Comparison of ENCODE assay signal across 12 cellular contexts in the genomic region with DNA sequence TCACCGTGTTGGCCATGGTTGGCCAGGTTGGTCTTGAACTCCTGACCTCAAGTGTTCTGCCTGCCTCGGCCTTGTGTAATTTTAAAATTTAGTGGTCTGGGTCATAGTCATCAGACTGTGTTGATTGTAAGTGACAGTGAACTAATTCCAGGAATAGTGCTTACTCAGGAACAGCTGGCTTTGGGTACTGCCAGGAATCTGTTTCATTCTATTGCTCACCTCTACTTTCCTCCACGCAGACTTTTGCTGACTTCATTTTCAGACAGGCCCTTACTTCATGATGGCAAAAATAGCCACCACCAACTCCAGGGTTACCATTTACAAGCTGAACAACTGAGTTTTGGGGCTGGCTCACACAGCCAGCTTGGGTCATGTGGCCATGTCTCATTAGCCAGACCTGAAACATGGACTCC. TPM values are rescaled to one million over a fixed set of nuclear protein-coding genes. Genes with fewer than 3 reads are reported as not detected.
DNase-seq lines count a peak whose midpoint lies in the region; ATAC-seq, FAIRE-seq and TF ChIP-seq lines count a peak whose summit lies in the region.
"Had no signal": no experiment of that assay in that cellular context is flagged by ENCODE, and none has a peak within 500 bp of the region (broad histone marks: within the 10 kb centered on the region; RNA-seq: fewer than 3 reads in every experiment).

No MANE protein-coding gene starts in this region.

- FAIRE-seq in GM12878 (lab: Jason Lieb, UNC) = no peak

- 7% methylated on average over 3 of the region's 3 CpGs for WGBS in GM12878 (ENCODE audit: insufficient coverage, insufficient replicate concordance, low lambda C conversion rate, missing lambda C conversion rate)

- H3K4me1 ChIP-seq in GM12878 (ENCODE audit: control insufficient read depth, insufficient read depth, low read length) = peaks cover 22% of the 10 kb centered on the region
- H3K4me1 ChIP-seq in osteoblast (ENCODE audit: insufficient read depth, low read length) = peaks cover 60% of the 10 kb centered on the region

- RAD21 ChIA-PET in GM12878 (lab: Charles Lee; ENCODE audit: unreplicated experiment) = interaction anchor here (1.0 to 4.4 kb wide), 4 partner anchors 13 to 55 kb away, joined by 3 to 25 read pairs (median 4); partner anchors contain the start of gene FNIP2

- TF ChIP-seq RAD21 in GM12878 (IDR thresholded peaks at IDR 0.05; ENCODE audit: insufficient read depth, low read depth, low read length) = no peak

- CTCF ChIA-PET in GM12878 (lab: Yijun Ruan, JAX) = interaction anchor here (0.8 to 2.9 kb wide), 10 partner anchors 8 to 54 kb away, joined by 3 to 12 read pairs (median 4); partner anchors contain the start of gene FNIP2

- TF ChIP-seq CTCF in GM12878 (IDR thresholded peaks at IDR 0.05 in 2 of 3, conservative IDR thresholded peaks at IDR 0.05 in 1 of 3; ENCODE audit: control insufficient read depth in 2 of 3, extremely low read depth in 1 of 3, insufficient read depth in 1 of 3, low read depth in 3 of 3, low read length in 3 of 3) = no peak
- no peak for TF ChIP-seq CTCF in osteoblast (IDR thresholded peaks at IDR 0.05; ENCODE audit: extremely low read depth, low read depth, low read length)

- H3K9me3 ChIP-seq in GM12878 (replicated peaks; ENCODE audit: control insufficient read depth, insufficient read depth, low read length) (no peaks in the 10 kb centered on the region), osteoblast (ENCODE audit: low read depth, low read length) (no peaks in the 10 kb centered on the region)
- H3K9me3 ChIP-seq: SJSA1 had no signal

- no peaks in the 10 kb centered on the region; the same call in 1 of the 2 replicates for H3K79me2 ChIP-seq in GM12878 (ENCODE audit: control insufficient read depth, insufficient read depth, low read length)
- H3K79me2 ChIP-seq in osteoblast (ENCODE audit: insufficient read depth, low read length) = peaks cover 80% of the 10 kb centered on the region

- H3K36me3 ChIP-seq in GM12878 (ENCODE audit: control insufficient read depth in 2 of 2, insufficient read depth in 2 of 2, low read length in 1 of 2) (no peaks in the 10 kb centered on the region), osteoblast (ENCODE audit: insufficient read depth, low read length) (no peaks in the 10 kb centered on the region)

- TF ChIP-seq POLR2A in GM12878 (IDR thresholded peaks at IDR 0.05; ENCODE audit: low read depth, low read length) = no peak

- H2AFZ ChIP-seq in GM12878 (ENCODE audit: control insufficient read depth, low read depth, low read length) = no peak overlapping the region; the same call in 1 of the 2 replicates
- H2AFZ ChIP-seq in osteoblast (ENCODE audit: low read length) = no peak overlapping the region

- no peak for TF ChIP-seq EP300 in GM12878 (IDR thresholded peaks at IDR 0.05; ENCODE audit: borderline replicate concordance in 1 of 2, control insufficient read depth in 1 of 2, low read depth in 2 of 2, low read length in 2 of 2)

- H3K9ac ChIP-seq in GM12878 (ENCODE audit: control insufficient read depth, insufficient read depth, low read length) = no peak overlapping the region

- in situ Hi-C loops in GM12878 (cut with MboI) = no loop called here

- no peaks in the 10 kb centered on the region for H3K27me3 ChIP-seq in GM12878 (replicated peaks in 1 of 2; ENCODE audit: control insufficient read depth in 2 of 2, insufficient read depth in 2 of 2, low read length in 1 of 2)
- no peaks in the 10 kb centered on the region for H3K27me3 ChIP-seq in osteoblast (ENCODE audit: insufficient read depth, low read length)
- H3K27me3 ChIP-seq: SJSA1 had no signal

- H3K4me3 ChIP-seq in GM12878 (no peak overlapping the region), osteoblast (ENCODE audit: insufficient read depth, low read length) (no peak overlapping the region)
- H3K4me3 ChIP-seq: SJSA1, skin epidermis had no signal

- no TSS peak for BruUV-seq in GM12878 (replicated peaks; lab: Mats Ljungman, UMichigan)

- DNase-seq in DMS 273 (lab: John Stamatoyannopoulos, UW; ENCODE audit: unreplicated experiment) (peak; percentile 10), DMS 273 treated with DMSO at 0.1 percent for 48 hours (lab: John Stamatoyannopoulos, UW) (no peak), GM12878 (ENCODE audit: low read depth, low spot score) (no peak), osteoblast (ENCODE audit: insufficient read length, low spot score, missing footprints) (no peak), T-helper 9 cell (no peak), NCI-H748 treated with DMSO at 0.1 percent for 48 hours (lab: John Stamatoyannopoulos, UW) (no peak)
- DNase-seq: activated naive CD4-positive, alpha-beta T cell treated with anti-CD3 and anti-CD28 coated beads, Interleukin-2, amount 50 U/mL, for 16 hours; hypothalamus had no signal

- H3K4me2 ChIP-seq in GM12878 (ENCODE audit: control insufficient read depth, insufficient read depth) (no peak overlapping the region), osteoblast (ENCODE audit: insufficient read depth, low read length) (no peak overlapping the region)

- H4K20me1 ChIP-seq in GM12878 (ENCODE audit: control insufficient read depth, insufficient read depth) = no peaks in the 10 kb centered on the region
- no peaks in the 10 kb centered on the region for H4K20me1 ChIP-seq in osteoblast (ENCODE audit: insufficient read depth, low read length)

- intact Hi-C loops in GM12878 (cut with micrococcal nuclease; ENCODE audit: unreplicated experiment) = no loop called here

- H3K27ac ChIP-seq in GM12878 (ENCODE audit: control insufficient read depth, insufficient read depth) (no peak overlapping the region), osteoblast (ENCODE audit: low read depth, low read length) (peak overlapping the region; percentile 63)
- H3K27ac ChIP-seq: SJSA1 had no signal

- POLR2A ChIA-PET in GM12878 (lab: Charles Lee) = interaction anchor here (0.8 to 7.7 kb wide), 3 partner anchors 10 to 24 kb away, joined by 3 to 52 read pairs (median 5); no protein-coding TSS in a partner anchor

- peak; percentile 51 for ATAC-seq in HG02759 (IDR thresholded peaks at IDR 0.05; ENCODE audit: unreplicated experiment)
- ATAC-seq in GM12878 = no peak
- no peak for ATAC-seq in HG02970 (IDR thresholded peaks at IDR 0.05; ENCODE audit: low FRiP score, unreplicated experiment)

- SMC1A ChIA-PET in GM12878 (lab: Charles Lee; ENCODE audit: uncharacterized antibody, unreplicated experiment) = interaction anchor here (0.9 to 11.5 kb wide), 6 partner anchors 9 to 49 kb away, joined by 4 to 101 read pairs (median 19); no protein-coding TSS in a partner anchor

TF ChIP-seq in GM12878, 131 proteins besides CTCF, POLR2A, EP300 and RAD21:
- 0 out of 2 replicates have a peak, but pooled peaks have one; percentile 4 for TF ChIP-seq PAX5 (IDR thresholded peaks at IDR 0.05; ENCODE audit: borderline replicate concordance, low read depth, low read length)
- TF ChIP-seq JUND (IDR thresholded peaks at IDR 0.05; ENCODE audit: low read depth, low read length) = no peak
- TF ChIP-seq, protein P1, sequence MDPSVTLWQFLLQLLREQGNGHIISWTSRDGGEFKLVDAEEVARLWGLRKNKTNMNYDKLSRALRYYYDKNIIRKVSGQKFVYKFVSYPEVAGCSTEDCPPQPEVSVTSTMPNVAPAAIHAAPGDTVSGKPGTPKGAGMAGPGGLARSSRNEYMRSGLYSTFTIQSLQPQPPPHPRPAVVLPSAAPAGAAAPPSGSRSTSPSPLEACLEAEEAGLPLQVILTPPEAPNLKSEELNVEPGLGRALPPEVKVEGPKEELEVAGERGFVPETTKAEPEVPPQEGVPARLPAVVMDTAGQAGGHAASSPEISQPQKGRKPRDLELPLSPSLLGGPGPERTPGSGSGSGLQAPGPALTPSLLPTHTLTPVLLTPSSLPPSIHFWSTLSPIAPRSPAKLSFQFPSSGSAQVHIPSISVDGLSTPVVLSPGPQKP (IDR thresholded peaks at IDR 0.05; ENCODE audit: low read depth, low read length) = no peak
- no peak for TF ChIP-seq KLF5 (IDR thresholded peaks at IDR 0.05; ENCODE audit: partially characterized antibody)
- peak; percentile 23; the same call in 1 of the 2 replicates for TF ChIP-seq NR2F1 (conservative IDR thresholded peaks at IDR 0.05)
- TF ChIP-seq CEBPB (IDR thresholded peaks at IDR 0.05; ENCODE audit: borderline replicate concordance in 1 of 2, low read depth in 2 of 2, low read length in 2 of 2) = no peak
- TF ChIP-seq CHD2 (IDR thresholded peaks at IDR 0.05; ENCODE audit: borderline replicate concordance, low read depth, low read length) = no peak
- TF ChIP-seq IKZF1 (conservative IDR thresholded peaks at IDR 0.05) = peak; percentile 42
- no peak for TF ChIP-seq CBX5 (IDR thresholded peaks at IDR 0.05; ENCODE audit: low read depth)

RNA-seq across cellular contexts. Expression of gene FNIP2, which starts 54.6 kb away (rescaled TPM):
- 7.1 and 7.9 TPM in 2 replicates for total RNA-seq in GM12878 (2013; cell fraction: nucleolus; rRNA removed)
- total RNA-seq in GM12878 (2014; rRNA removed) (0.17 and 0.22 TPM in 2 replicates), GM12878 (2014; rRNA removed; fragmentation: Illumina TruSeq; extraction: Trizol) (0.23 and 0.27 TPM in 2 replicates), GM12878 (2021) (0.32 and 0.38 TPM in 2 replicates), osteoblast (73.4 and 78.9 TPM in 2 replicates)
- 0.92 TPM for polyA plus RNA-seq in GM12878 (2011; ENCODE audit: low read depth)
- polyA plus RNA-seq in GM12878 (2011; rRNA removed) (0.32 and 0.38 TPM in 2 replicates), GM12878 (2014; fragmentation: Illumina TruSeq; extraction: Trizol) (0.11 and 0.12 TPM in 2 replicates), GM12878 (2014; fragmentation: Nextera tagmentation; extraction: Ambion mirVana) (under 1 TPM; 0.03 to 0.04 TPM), GM12878 (2014; rRNA removed) (0.06 and 0.20 TPM in 2 replicates), GM12878 (2016; fragmentation: Nextera tagmentation; extraction: Ambion mirVana) (under 1 TPM; 0.12 to 0.13 TPM)
- 0.25 TPM in 2 replicates for polyA plus RNA-seq in GM12878 (2011; cell fraction: cytosol; rRNA removed)
- 0.21 and 0.23 TPM in 2 replicates for polyA plus RNA-seq in GM12878 (2011; cell fraction: nucleus; rRNA removed)
- polyA plus RNA-seq in GM12878 (2012) = 1.8 and 2.2 TPM in 2 replicates
- polyA minus RNA-seq in GM12878 (2011; rRNA and poly(A)+ RNA removed) = 0.57 and 1.8 TPM in 2 replicates
- 0.13 and 0.31 TPM in 2 replicates for polyA minus RNA-seq in GM12878 (2011; cell fraction: cytosol; rRNA and poly(A)+ RNA removed)
- 0.36 and 0.86 TPM in 2 replicates for polyA minus RNA-seq in GM12878 (2011; cell fraction: nucleus; rRNA and poly(A)+ RNA removed)
